In genomic region chr9:92752812-92753404, GRCh38 we compare ENCODE assay signal across 14 cellular contexts. TPM values are rescaled to one million over a fixed set of nuclear protein-coding genes. Genes with fewer than 3 reads are reported as not detected.
DNase-seq lines count a peak whose midpoint lies in the region; ATAC-seq, FAIRE-seq and TF ChIP-seq lines count a peak whose summit lies in the region.
"Had no signal": no experiment of that assay in that cellular context is flagged by ENCODE, and none has a peak within 500 bp of the region (broad histone marks: within the 10 kb centered on the region; RNA-seq: fewer than 3 reads in every experiment).

No MANE protein-coding gene starts in this region.

- no peaks in the 10 kb centered on the region for H3K27me3 ChIP-seq in left lung
- no peaks in the 10 kb centered on the region for H3K27me3 ChIP-seq in upper lobe of right lung
- no peaks in the 10 kb centered on the region for H3K27me3 ChIP-seq in H7 (ENCODE audit: control insufficient read depth, insufficient read depth, low read length)
- H3K27me3 ChIP-seq: heart left ventricle had no signal

- CTCF ChIA-PET in RWPE1 (lab: Yijun Ruan, JAX) = no interaction called here

- no peak for DNase-seq in left ventricle myocardium superior
- no peak for DNase-seq in cardiac septum (ENCODE audit: low spot score)
- no peak for DNase-seq in RWPE1 (ENCODE audit: low spot score)
- DNase-seq in left lung = no peak
- DNase-seq in upper lobe of right lung = no peak
- DNase-seq in H7 = no peak
- DNase-seq in HTR-8/SVneo (ENCODE audit: insufficient read length, low spot score) = no peak
- DNase-seq: activated T-cell treated with anti-CD3 and anti-CD28 coated beads, Interleukin-2, amount 50 U/mL, for 1 hour; CD4-positive, alpha-beta memory T cell; mammary epithelial cell; NCI-H187; stimulated activated CD4-positive, alpha-beta T cell treated with anti-CD3 and anti-CD28 coated beads, Interleukin-1b, Interleukin-23, amount 100 ng/mL, for 48 hours had no signal

- POLR2A ChIA-PET in RWPE1 (lab: Yijun Ruan, JAX; ENCODE audit: low non-redundant PET) = no interaction called here

- H3K4me1 ChIP-seq in left lung (peaks cover 11 to 63% of the 10 kb centered on the region in 2 donors), upper lobe of right lung (peaks cover 40% of the 10 kb centered on the region)

- no peaks in the 10 kb centered on the region for H3K36me3 ChIP-seq in left lung
- H3K36me3 ChIP-seq in upper lobe of right lung = no peaks in the 10 kb centered on the region
- H3K36me3 ChIP-seq in H7 (replicated peaks; ENCODE audit: control insufficient read depth, insufficient read depth, low read length) = no peaks in the 10 kb centered on the region
- H3K36me3 ChIP-seq: heart left ventricle had no signal

- H3K9me3 ChIP-seq in left lung (no peaks in the 10 kb centered on the region), upper lobe of right lung (no peaks in the 10 kb centered on the region)
- H3K9me3 ChIP-seq: heart left ventricle had no signal

- FAIRE-seq in HTR-8/SVneo (lab: Jason Lieb, UNC) = no peak

- ATAC-seq in left ventricle myocardium superior (peak; percentile 25), left lung (peak; percentile 30), upper lobe of right lung (no peak), HG03095 (IDR thresholded peaks at IDR 0.05; ENCODE audit: unreplicated experiment) (no peak)
- ATAC-seq: heart left ventricle had no signal

- peak overlapping the region; percentile 22; the same call in 1 of the 2 replicates for H3K27ac ChIP-seq in RWPE1
- H3K27ac ChIP-seq in left lung = peak overlapping the region; percentile 50 to 71
- peak overlapping the region; percentile 66 for H3K27ac ChIP-seq in upper lobe of right lung

- no peak for TF ChIP-seq CTCF in RWPE1 (conservative IDR thresholded peaks at IDR 0.05; ENCODE audit: low read depth)
- no peak for TF ChIP-seq CTCF in left lung (IDR thresholded peaks at IDR 0.05)
- TF ChIP-seq CTCF in upper lobe of right lung (IDR thresholded peaks at IDR 0.05) = no peak

- intact Hi-C loops in left ventricle myocardium superior (cut with micrococcal nuclease) (no loop called here), cardiac septum (cut with DNase I) (no loop called here), left lung (cut with DNase I) (no loop called here), upper lobe of right lung (cut with DNase I) (no loop called here)

- H3K4me3 ChIP-seq in left lung = no peak overlapping the region
- H3K4me3 ChIP-seq in upper lobe of right lung = no peak overlapping the region
- no peak overlapping the region for H3K4me3 ChIP-seq in H7 (ENCODE audit: insufficient read depth, low read depth, low read length)
- H3K4me3 ChIP-seq: heart left ventricle had no signal

RNA-seq across cellular contexts. Expression of gene BICD2, which starts 11.7 kb away (rescaled TPM):
- 39.2 TPM for total RNA-seq in left ventricle myocardium superior
- total RNA-seq in cardiac septum = 39.5 TPM
- total RNA-seq in left lung = 10 to 100 TPM; 33.7 to 34.5 TPM
- total RNA-seq in upper lobe of right lung = 38.6 TPM
- total RNA-seq in H7 (2014; rRNA removed; shearing (Covaris generic)) = 34.3 and 42.2 TPM in 2 replicates

Comparison
In these comparisons a context has a peak if more than half of its experiments do, and no peak if none do; other contexts are left out.
1. ATAC-seq: peak in left ventricle myocardium superior (single experiment) and left lung (single experiment); none in upper lobe of right lung (single experiment) and HG03095 (single experiment).
2. Peak in every context shown above with its lines, with median percentiles within 50 percentile points of each other: H3K27ac ChIP-seq.